ENCODE assay signal across 24 cellular contexts in genomic region chr20:63022501-63022900, GRCh38. TPM values are rescaled to one million over a fixed set of nuclear protein-coding genes. Genes with fewer than 3 reads are reported as not detected.
"Had no signal": no experiment of that assay in that cellular context is flagged by ENCODE, and none has a peak within 500 bp of the region (broad histone marks: within the 10 kb centered on the region; RNA-seq: fewer than 3 reads in every experiment).

No MANE protein-coding gene starts in this region.

- H3K9me3 Mint-ChIP-seq: activated CD4-positive, alpha-beta memory T cell treated with anti-CD3 and anti-CD28 coated beads, Interleukin-2, amount 10 ng/mL, durations not matched to agents 7 days and 5 days; dendritic cell treated with granulocyte-macrophage colony-stimulating factor and Interleukin-4, amounts not matched to agents 40 ng/mL and 50 ng/mL, for 4 days; type B pancreatic cell had no signal

- H3K36me3 ChIP-seq: breast epithelium, esophagus muscularis mucosa, gastroesophageal sphincter, stomach had no signal

- H3K27ac Mint-ChIP-seq: activated B cell treated with CpG ODN at 0.5 μM for 24 hours; activated CD4-positive, alpha-beta memory T cell treated with anti-CD3 and anti-CD28 coated beads, Interleukin-2, amount 10 ng/mL, durations not matched to agents 7 days and 5 days; activated CD8-positive, alpha-beta memory T cell treated with anti-CD3 and anti-CD28 coated beads, Interleukin-2, amount 10 ng/mL, durations not matched to agents 7 days and 5 days; dendritic cell treated with granulocyte-macrophage colony-stimulating factor and Interleukin-4, amounts not matched to agents 40 ng/mL and 50 ng/mL, for 4 days; immature natural killer cell; nephron; T-cell; type B pancreatic cell had no signal

- ATAC-seq: activated CD8-positive, alpha-beta memory T cell treated with anti-CD3 and anti-CD28 coated beads, Interleukin-2, amount 10 ng/mL, durations not matched to agents 7 days and 5 days; gastroesophageal sphincter; SK-N-SH treated with all-trans-retinoic acid at 6 μM for 48 hours; T-cell had no signal

- H3K4me1 Mint-ChIP-seq: activated B cell treated with CpG ODN at 0.5 μM for 24 hours; activated CD8-positive, alpha-beta memory T cell treated with anti-CD3 and anti-CD28 coated beads, Interleukin-2, amount 10 ng/mL, durations not matched to agents 7 days and 5 days; immature natural killer cell; nephron had no signal

- H3K4me3 ChIP-seq: breast epithelium, esophagus muscularis mucosa, gastroesophageal sphincter, lung, skin epidermis, stomach had no signal

- H3K36me3 Mint-ChIP-seq: activated CD8-positive, alpha-beta memory T cell treated with anti-CD3 and anti-CD28 coated beads, Interleukin-2, amount 10 ng/mL, durations not matched to agents 7 days and 5 days; immature natural killer cell; T-cell; type B pancreatic cell had no signal

- H3K27ac ChIP-seq: breast epithelium, esophagus muscularis mucosa, gastroesophageal sphincter, skin epidermis, stomach had no signal

- H3K4me3 Mint-ChIP-seq: activated B cell treated with CpG ODN at 0.5 μM for 24 hours; activated CD4-positive, alpha-beta memory T cell treated with anti-CD3 and anti-CD28 coated beads, Interleukin-2, amount 10 ng/mL, durations not matched to agents 7 days and 5 days; activated CD8-positive, alpha-beta memory T cell treated with anti-CD3 and anti-CD28 coated beads, Interleukin-2, amount 10 ng/mL, durations not matched to agents 7 days and 5 days; dendritic cell treated with granulocyte-macrophage colony-stimulating factor and Interleukin-4, amounts not matched to agents 40 ng/mL and 50 ng/mL, for 4 days; immature natural killer cell; nephron; T-cell; type B pancreatic cell had no signal

- H3K4me1 ChIP-seq: breast epithelium, gastroesophageal sphincter had no signal

- DNase-seq: activated B cell treated with CpG ODN at 0.5 μM for 24 hours; activated CD4-positive, alpha-beta memory T cell treated with anti-CD3 and anti-CD28 coated beads, Interleukin-2, amount 10 ng/mL, durations not matched to agents 7 days and 5 days; activated CD4-positive, alpha-beta T cell treated with anti-CD3 and anti-CD28 coated beads for 4 hours; activated CD8-positive, alpha-beta memory T cell treated with anti-CD3 and anti-CD28 coated beads, Interleukin-2, amount 10 ng/mL, durations not matched to agents 7 days and 5 days; activated naive CD4-positive, alpha-beta T cell; effector CD8-positive, alpha-beta T cell; immature natural killer cell; nucleus accumbens; stimulated activated CD4-positive, alpha-beta T cell treated with anti-CD3 and anti-CD28 coated beads, Interleukin-15, amount 100 ng/mL, for 24 hours; stimulated activated CD4-positive, alpha-beta T cell treated with anti-CD3 and anti-CD28 coated beads, Interleukin-2, amount 100 ng/mL, for 48 hours; stomach; T-cell had no signal

RNA-seq across cellular contexts. Expression of gene BHLHE23, which starts 15.7 kb away (rescaled TPM):
- total RNA-seq: activated B cell treated with CpG ODN at 0.5 μM for 24 hours; activated CD4-positive, alpha-beta memory T cell treated with anti-CD3 and anti-CD28 coated beads, Interleukin-2, amount 10 ng/mL, durations not matched to agents 7 days and 5 days; activated CD8-positive, alpha-beta memory T cell treated with anti-CD3 and anti-CD28 coated beads, Interleukin-2, amount 10 ng/mL, durations not matched to agents 7 days and 5 days; astrocyte; breast epithelium; cerebellum; endothelial cell of umbilical vein; esophagus muscularis mucosa; gastroesophageal sphincter; lung; T-cell had no signal
- polyA plus RNA-seq: endothelial cell of umbilical vein, immature natural killer cell, lung, stomach had no signal
